ENCODE assay signal across 29 cellular contexts in genomic region chr6:72461144-72461543, GRCh38.
DNase-seq lines count a peak whose midpoint lies in the region; ATAC-seq, FAIRE-seq and TF ChIP-seq lines count a peak whose summit lies in the region.
"Had no signal": no experiment of that assay in that cellular context is flagged by ENCODE, and none has a peak within 500 bp of the region (broad histone marks: within the 10 kb centered on the region; RNA-seq: fewer than 3 reads in every experiment).

No MANE protein-coding gene starts in this region.

- H3K79me1 ChIP-seq in H1 (ENCODE audit: low read depth, low read length), result no peaks in the 10 kb centered on the region

- CTCF ChIA-PET in H1 (lab: Charles Lee; ENCODE audit: partially characterized antibody), result interaction anchor here (1.2 kb wide), 1 partner anchor 120 kb away, joined by 3 read pairs; no protein-coding TSS in a partner anchor

- H2BK12ac ChIP-seq in H1 (ENCODE audit: low read depth, low read length), result no peak overlapping the region

- H2AFZ ChIP-seq in H1 (ENCODE audit: low read length), result 0 out of 2 replicates have a peak overlapping the region, but pooled peaks have one; percentile 20

- no peak overlapping the region for H3K27ac ChIP-seq in H1 (ENCODE audit: low read depth, low read length)
- H3K27ac ChIP-seq: C4-2B, esophagus muscularis mucosa, Peyer's patch, skin epidermis had no signal

- TF ChIP-seq RAD21 in H1 (IDR thresholded peaks at IDR 0.05 in 1 of 2, conservative IDR thresholded peaks at IDR 0.05 in 1 of 2; ENCODE audit: low read depth in 2 of 2, low read length in 2 of 2), result no peak

- no peak overlapping the region for H3K4me3 ChIP-seq in H1 (ENCODE audit: extremely low read depth in 1 of 4, insufficient read depth in 2 of 4, low read depth in 3 of 4, low read length in 4 of 4)
- H3K4me3 ChIP-seq in skeletal muscle cell (ENCODE audit: low read depth, low read length), result no peak overlapping the region
- H3K4me3 ChIP-seq: esophagus muscularis mucosa, Peyer's patch, skin epidermis had no signal

- no peak for FAIRE-seq in H1 (lab: Jason Lieb, UNC)
- FAIRE-seq: GM18507, keratinocyte had no signal

- no peak overlapping the region for H3K4ac ChIP-seq in H1 (replicated peaks; ENCODE audit: insufficient read length, low read depth, low read length)

- no peaks in the 10 kb centered on the region for H3K27me3 ChIP-seq in H1 (replicated peaks in 1 of 4; ENCODE audit: control insufficient read depth in 3 of 4, extremely low read depth in 1 of 4, insufficient read depth in 3 of 4, low read length in 3 of 4)
- H3K27me3 ChIP-seq: esophagus muscularis mucosa, Peyer's patch had no signal

- no peak for TF ChIP-seq CTCF in H1 (IDR thresholded peaks at IDR 0.05; ENCODE audit: control extremely low read depth in 1 of 3, insufficient read depth in 1 of 3, low read depth in 1 of 3, low read length in 3 of 3)

- H3K9ac ChIP-seq in H1 (replicated peaks in 1 of 4; ENCODE audit: extremely low read depth in 1 of 4, low read depth in 3 of 4, low read length in 3 of 4), result no peak overlapping the region
- H3K9ac ChIP-seq: SK-N-SH had no signal

- H2AK5ac ChIP-seq in H1 (ENCODE audit: low read depth, low read length), result no peak overlapping the region

- no peak overlapping the region for H2BK20ac ChIP-seq in H1 (ENCODE audit: low read length)

- no peak overlapping the region for H3K56ac ChIP-seq in H1 (replicated peaks; ENCODE audit: insufficient read length, low read depth, low read length)

- no peaks in the 10 kb centered on the region for H3K36me3 ChIP-seq in H1 (ENCODE audit: control insufficient read depth in 2 of 4, insufficient read depth in 4 of 4, low read length in 3 of 4)
- H3K36me3 ChIP-seq: esophagus muscularis mucosa, Peyer's patch had no signal

- POLR2A ChIA-PET in H1 (lab: Charles Lee; ENCODE audit: partially characterized antibody), result no interaction called here

- H4K5ac ChIP-seq in H1 (ENCODE audit: insufficient read length, low read depth, low read length), result no peak overlapping the region

- H2BK120ac ChIP-seq in H1 (replicated peaks; ENCODE audit: low read depth, low read length), result no peak overlapping the region

- H4K8ac ChIP-seq in H1 (ENCODE audit: extremely low read depth, insufficient read depth, low read length), result no peak overlapping the region

- H4K91ac ChIP-seq in H1 (replicated peaks; ENCODE audit: insufficient read length, low read length), result no peak overlapping the region

- no peak overlapping the region for H2BK15ac ChIP-seq in H1 (ENCODE audit: low read length)

- TF ChIP-seq POLR2A in H1 (IDR thresholded peaks at IDR 0.05; ENCODE audit: control extremely low read depth in 1 of 2, low read depth in 2 of 2, low read length in 2 of 2), result no peak

- H2BK5ac ChIP-seq in H1 (ENCODE audit: low read depth, low read length), result no peak overlapping the region

- H3K14ac ChIP-seq in H1 (ENCODE audit: insufficient read length), result no peak overlapping the region

- H3K23ac ChIP-seq in H1 (ENCODE audit: insufficient read length), result no peak overlapping the region

- DNase-seq in EL (peak; percentile 18), M059J (ENCODE audit: low read depth) (peak; percentile 23), H1 (ENCODE audit: low read depth in 1 of 2, low spot score in 2 of 2) (no peak), skeletal muscle cell (ENCODE audit: low read depth) (peak; percentile 59), NCI-H128 (lab: John Stamatoyannopoulos, UW; ENCODE audit: unreplicated experiment) (no peak), NOMO-1 (lab: John Stamatoyannopoulos, UW; ENCODE audit: unreplicated experiment in 2 of 2) (no peak)
- no peak for DNase-seq in stimulated activated CD4-positive, alpha-beta T cell treated with anti-CD3 and anti-CD28 coated beads, Interleukin-4, amount 100 ng/mL, for 24 hours
- DNase-seq: activated CD4-positive, CD25-positive, alpha-beta regulatory T cell treated with anti-CD3 and anti-CD28 coated beads, Interleukin-2, amount 50 U/mL, for 72 hours; activated naive CD8-positive, alpha-beta T cell treated with anti-CD3 and anti-CD28 coated beads, Interleukin-2, amount 50 U/mL, for 24 hours; DMS53; effector CD8-positive, alpha-beta T cell; GOT3; hippocampal formation; KBM-7; naive thymus-derived CD4-positive, alpha-beta T cell; NCI-H1105 treated with DMSO at 0.1 percent for 48 hours; NCI-H2171 treated with DMSO at 0.1 percent for 48 hours; NCI-H82; Peyer's patch; SK-N-SH; stimulated activated CD8-positive, alpha-beta memory T cell treated with anti-CD3 and anti-CD28 coated beads, Interleukin-4, amount 100 ng/mL, for 48 hours; T1000 had no signal

- H3K18ac ChIP-seq in H1 (ENCODE audit: extremely low read depth, low read length), result no peak overlapping the region

- no peaks in the 10 kb centered on the region for H3K4me1 ChIP-seq in H1 (replicated peaks in 1 of 4; ENCODE audit: control insufficient read depth in 3 of 4, insufficient read depth in 4 of 4, low read length in 3 of 4)
- H3K4me1 ChIP-seq: esophagus muscularis mucosa, Peyer's patch had no signal

- 79% methylated on average over 1 of the region's 1 CpG; no CpG with 5 or more reads in 1 of the 2 experiments for WGBS in H1 (ENCODE audit: extremely low coverage in 1 of 2, insufficient coverage in 1 of 2, insufficient read length in 1 of 2, insufficient replicate concordance in 2 of 2, low coverage in 1 of 2, low lambda C conversion rate in 2 of 2, missing lambda C conversion rate in 1 of 2), 2 experiments

- no peaks in the 10 kb centered on the region for H3K79me2 ChIP-seq in H1 (ENCODE audit: control insufficient read depth in 1 of 2, insufficient read depth in 2 of 2, low read length in 2 of 2)

- H4K20me1 ChIP-seq in H1 (replicated peaks in 1 of 2; ENCODE audit: control insufficient read depth in 1 of 2, insufficient read depth in 2 of 2, low read length in 2 of 2), result no peaks in the 10 kb centered on the region

- no peaks in the 10 kb centered on the region for H3K9me3 ChIP-seq in H1 (ENCODE audit: insufficient read depth in 2 of 2, low read depth in 1 of 2, low read length in 1 of 2)
- H3K9me3 ChIP-seq: esophagus muscularis mucosa, Peyer's patch, SK-N-SH had no signal

- H3K23me2 ChIP-seq in H1 (ENCODE audit: low read depth, low read length), result no peaks in the 10 kb centered on the region

- no peak overlapping the region for H3K4me2 ChIP-seq in H1 (ENCODE audit: insufficient read depth in 1 of 2, low read depth in 2 of 2, low read length in 2 of 2)
- H3K4me2 ChIP-seq: SK-N-SH had no signal

- ATAC-seq in HG02798 (IDR thresholded peaks at IDR 0.05; ENCODE audit: poor library complexity, unreplicated experiment), result no peak
- ATAC-seq: activated naive CD8-positive, alpha-beta T cell treated with anti-CD3 and anti-CD28 coated beads, Interleukin-2, amount 50 U/mL, for 24 hours; activated T-helper 17 cell treated with anti-CD3 and anti-CD28 coated beads, Interleukin-2, amount 50 U/mL, for 72 hours; naive thymus-derived CD4-positive, alpha-beta T cell had no signal

- no peak for TF ChIP-seq EP300 in H1 (IDR thresholded peaks at IDR 0.05; ENCODE audit: borderline replicate concordance in 1 of 2, low read depth in 2 of 2, low read length in 2 of 2)

TF ChIP-seq in H1, 55 proteins besides CTCF, POLR2A, EP300 and RAD21 (continues in another document):
- no peak for TF ChIP-seq PHF8 (conservative IDR thresholded peaks at IDR 0.05; ENCODE audit: low read depth, low read length)
- TF ChIP-seq TCF12 (IDR thresholded peaks at IDR 0.05; ENCODE audit: low read depth, low read length), result no peak
- TF ChIP-seq CREB1 (IDR thresholded peaks at IDR 0.05), result no peak
- TF ChIP-seq SRF (IDR thresholded peaks at IDR 0.05; ENCODE audit: low read depth, low read length), result no peak
- TF ChIP-seq E2F6 (IDR thresholded peaks at IDR 0.05), result no peak
- no peak for TF ChIP-seq FOSL1 (IDR thresholded peaks at IDR 0.05; ENCODE audit: insufficient read depth, low read depth, low read length)
- no peak for TF ChIP-seq SP4 (IDR thresholded peaks at IDR 0.05; ENCODE audit: low read length)
- TF ChIP-seq CBX8 (IDR thresholded peaks at IDR 0.05; ENCODE audit: borderline replicate concordance, low read depth, low read length), result no peak
- no peak for TF ChIP-seq TEAD4 (IDR thresholded peaks at IDR 0.05; ENCODE audit: low read depth, low read length)
- TF ChIP-seq KDM4A (IDR thresholded peaks at IDR 0.05; ENCODE audit: low read depth, low read length, severe bottlenecking), result no peak

Comparison
In these comparisons a context has a peak if more than half of its experiments do, and no peak if none do; other contexts are left out.
1. DNase-seq: peak in EL (single experiment), M059J (single experiment) and skeletal muscle cell (single experiment); none in H1 (0 of 2), stimulated activated CD4-positive, alpha-beta T cell treated with anti-CD3 and anti-CD28 coated beads, Interleukin-4, amount 100 ng/mL, for 24 hours (single experiment), NCI-H128 (single experiment) and NOMO-1 (0 of 2).